In the genomic region with DNA sequence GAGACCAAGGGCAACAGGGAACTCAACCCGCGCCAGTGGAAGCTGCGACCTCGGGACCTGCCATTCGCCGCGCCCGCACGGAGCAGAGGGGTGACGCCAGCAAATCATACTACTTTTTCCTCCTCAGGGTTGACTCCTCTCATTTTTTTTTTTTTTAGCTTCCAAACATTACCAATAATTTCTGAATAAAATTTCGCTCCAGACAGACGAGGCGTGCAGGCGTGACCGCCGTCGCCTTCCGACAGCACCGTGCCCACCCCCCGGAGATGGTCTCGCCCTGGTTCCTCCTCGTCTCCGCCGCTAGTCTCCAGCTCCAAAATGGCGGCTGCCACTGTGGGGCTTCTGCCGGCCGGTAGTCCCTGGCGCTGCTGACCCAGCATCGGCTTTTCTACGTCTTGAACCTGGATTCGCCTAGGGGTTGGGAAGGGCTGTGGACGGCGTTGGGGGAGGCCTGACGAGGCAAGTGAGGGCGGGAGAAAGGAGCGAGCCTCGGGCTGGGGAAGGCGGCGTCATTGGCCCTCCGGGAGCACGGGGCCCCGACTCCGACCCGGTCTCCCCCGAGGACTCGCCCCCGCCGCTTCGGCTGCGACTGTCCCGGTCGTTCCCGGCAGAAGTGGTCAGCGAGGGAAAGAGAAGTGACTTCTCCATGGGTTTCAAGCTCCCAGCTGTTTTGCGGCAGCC, we compare ENCODE assay signal across 8 cellular contexts. TPM values are rescaled to one million over a fixed set of nuclear protein-coding genes. Genes with fewer than 3 reads are reported as not detected.
DNase-seq lines count a peak whose midpoint lies in the region; ATAC-seq and TF ChIP-seq lines count a peak whose summit lies in the region.

TSS of gene CPSF2 (plus strand) at position 300 of the 681 bp plus-strand sequence. CDS start 9,016 bp downstream, outside the sequence.
TSS of gene NDUFB1 (minus strand) at position 37 of the 681 bp plus-strand sequence. CDS start 4,069 bp downstream, outside the sequence.

- peak within 1 kb of the TSS; percentile 81 to 100 for H3K4me3 ChIP-seq in vagina

- no peak for TF ChIP-seq CTCF in GM13977 (IDR thresholded peaks at IDR 0.05; ENCODE audit: extremely low read depth, insufficient read depth, missing control alignments)
- TF ChIP-seq CTCF in vagina (IDR thresholded peaks at IDR 0.05), result peak in 2 of 3 experiments; percentile 3 to 25

- H3K4me1 ChIP-seq in vagina, result peaks cover 55% of the 10 kb centered on the region

- no peaks in the 10 kb centered on the region for H3K27me3 ChIP-seq in vagina

- peak; percentile 86 for ATAC-seq in HG02763 (IDR thresholded peaks at IDR 0.05; ENCODE audit: unreplicated experiment)
- ATAC-seq in left ventricle myocardium superior, result peak; percentile 93

- H3K36me3 ChIP-seq in vagina, result peaks cover 0 to 17% of the 10 kb centered on the region in 2 donors

- in situ Hi-C loops in GM13977 (cut with MboI; ENCODE audit: low pct_unique_long_range_greater_than_20kb, low sequenced_read_pairs, unreplicated experiment), result no loop called here

- H3K27ac ChIP-seq in angular gyrus (ENCODE audit: low read depth, low read length) (peak within 1 kb of the TSS; percentile 66), vagina (peak within 1 kb of the TSS; percentile 97)

- peak in 1 of 2 donors; percentile 39 for TF ChIP-seq POLR2A in vagina (IDR thresholded peaks at IDR 0.05)

- intact Hi-C loops in left ventricle myocardium superior (cut with micrococcal nuclease) (no loop called here), vagina (cut with DNase I) (no loop called here)

- no peaks in the 10 kb centered on the region for H3K9me3 ChIP-seq in vagina

- DNase-seq in GM13977 (ENCODE audit: low spot score) (peak; percentile 90), NCI-H1417 treated with DMSO at 0.1 percent for 48 hours (lab: John Stamatoyannopoulos, UW) (peak; percentile 62), T-helper 2 cell (peak; percentile 66 to 89 (median 77)), left ventricle myocardium superior (peak; percentile 90), putamen (ENCODE audit: low spot score) (peak; percentile 83), vagina (ENCODE audit: extremely low spot score in 2 of 2) (no peak)

RNA-seq across cellular contexts. Expression of gene CPSF2, which starts in this region (rescaled TPM):
- total RNA-seq in left ventricle myocardium superior (38.7 TPM), vagina (25.8 TPM)

RNA-seq across cellular contexts. Expression of gene NDUFB1, which starts in this region (rescaled TPM):
- 648 TPM for total RNA-seq in left ventricle myocardium superior
- 86.9 TPM for total RNA-seq in vagina

Comparison
In these comparisons a context has a peak if more than half of its experiments do, and no peak if none do; other contexts are left out.
1. DNase-seq: peak in GM13977 (single experiment), NCI-H1417 treated with DMSO at 0.1 percent for 48 hours (single experiment), T-helper 2 cell (5 of 5), left ventricle myocardium superior (single experiment) and putamen (single experiment); none in vagina (0 of 2).